ENCODE assay signal across 5 cellular contexts in the genomic region with DNA sequence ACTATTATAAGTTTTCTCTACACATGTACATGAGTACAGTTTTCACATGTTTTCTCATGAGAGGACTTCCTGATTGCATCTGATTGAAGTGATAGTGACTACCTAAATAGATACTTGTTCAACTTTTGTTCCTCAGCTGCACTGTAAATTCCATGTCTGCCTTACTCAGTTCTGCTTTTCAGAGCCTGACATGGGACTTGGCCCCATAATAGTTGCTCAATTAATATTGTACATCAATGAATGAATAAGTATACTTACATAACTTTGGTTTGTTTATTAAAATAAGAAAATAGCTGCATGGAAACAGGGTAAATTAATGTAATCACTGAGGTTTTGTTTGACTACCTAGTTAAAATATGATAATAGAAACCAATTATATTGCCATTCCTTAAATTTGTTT.
"Had no signal": no experiment of that assay in that cellular context is flagged by ENCODE, and none has a peak within 500 bp of the region (broad histone marks: within the 10 kb centered on the region; RNA-seq: fewer than 3 reads in every experiment).

No MANE protein-coding gene starts in this region.

- H3K27me3 ChIP-seq: MG63 had no signal

- H3K36me3 ChIP-seq: MG63 had no signal

- H3K4me3 ChIP-seq: MG63 had no signal

- H3K9me3 ChIP-seq: MG63 had no signal

- DNase-seq: MG63, NCI-H1436 treated with DMSO at 0.1 percent for 48 hours, NCI-H2107, NCI-H2227 treated with DMSO at 0.1 percent for 48 hours, NCI-H524 treated with DMSO at 0.1 percent for 48 hours had no signal
